Comparison of ENCODE assay signal across 20 cellular contexts in the genomic region with DNA sequence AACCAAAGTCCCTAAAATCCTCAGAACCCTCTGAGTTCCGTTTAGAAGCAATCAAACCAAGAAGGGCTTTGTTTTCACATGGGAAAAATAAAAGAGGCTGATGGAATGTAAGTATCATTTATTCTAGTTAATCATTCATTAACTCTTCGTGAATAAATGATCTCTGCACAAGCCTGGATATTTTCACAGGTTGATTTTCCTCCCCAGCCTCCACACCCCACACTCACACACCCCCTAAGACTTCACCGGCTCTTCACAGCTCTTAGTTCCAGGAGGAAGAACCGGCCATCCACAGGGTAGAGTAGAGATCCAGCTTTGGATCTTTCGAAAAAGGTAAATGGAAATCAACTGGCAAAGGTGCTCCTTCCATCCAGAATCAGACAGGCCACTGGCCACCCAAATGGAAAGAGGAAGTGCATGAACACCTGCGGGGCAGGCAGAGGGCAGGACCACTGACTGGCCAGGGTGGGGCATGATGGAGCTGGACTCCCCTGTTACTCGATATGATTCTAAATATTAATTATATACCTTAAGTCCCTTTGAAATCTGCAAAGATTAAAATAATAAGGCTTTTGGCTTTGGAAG. TPM values are rescaled to one million over a fixed set of nuclear protein-coding genes. Genes with fewer than 3 reads are reported as not detected.
A peak's percentile ranks its signal among the peaks of the same experiment; 100 is the strongest.
DNase-seq lines count a peak whose midpoint lies in the region; ATAC-seq and TF ChIP-seq lines count a peak whose summit lies in the region.
"Had no signal": no experiment of that assay in that cellular context is flagged by ENCODE, and none has a peak within 500 bp of the region (broad histone marks: within the 10 kb centered on the region; RNA-seq: fewer than 3 reads in every experiment).

No MANE protein-coding gene starts in this region.

- peaks cover 23% of the 10 kb centered on the region for H4K20me1 ChIP-seq in GM23248 (ENCODE audit: insufficient read depth)

- 80 to 86% methylated on average over 7 of the region's 7 CpGs for WGBS in GM23248 (ENCODE audit: low coverage in 1 of 2, low lambda C conversion rate in 2 of 2, missing lambda C conversion rate in 2 of 2), 2 experiments
- 82 to 83% methylated on average over 6 to 7 of the region's 7 CpGs for WGBS in esophagus squamous epithelium, 2 donors

- H3K4me2 ChIP-seq in GM23248 (ENCODE audit: unreplicated experiment), result no peak overlapping the region

- TF ChIP-seq CTCF in HFFc6 (IDR thresholded peaks at IDR 0.05) (no peak), chondrocyte (IDR thresholded peaks at IDR 0.05) (no peak), mesothelial cell of epicardium (IDR thresholded peaks at IDR 0.05; ENCODE audit: unreplicated experiment) (no peak), esophagus squamous epithelium (IDR thresholded peaks at IDR 0.05) (no peak)

- no peak overlapping the region for H2AFZ ChIP-seq in GM23248

- H3K9me3 Mint-ChIP-seq in HFFc6 (peaks cover 3% of the 10 kb centered on the region), chondrocyte (ENCODE audit: low read depth) (peaks cover 2% of the 10 kb centered on the region), mesothelial cell of epicardium (peaks cover 3% of the 10 kb centered on the region)
- H3K9me3 Mint-ChIP-seq: activated CD4-positive, alpha-beta memory T cell treated with anti-CD3 and anti-CD28 coated beads, Interleukin-2, amount 10 ng/mL, durations not matched to agents 7 days and 5 days; natural killer cell had no signal

- H3K9me3 ChIP-seq in GM23248 (ENCODE audit: low read depth) (no peaks in the 10 kb centered on the region), T-helper 17 cell (ENCODE audit: control insufficient read depth, low read length, poor library complexity, severe bottlenecking) (no peaks in the 10 kb centered on the region), esophagus squamous epithelium (no peaks in the 10 kb centered on the region)
- H3K9me3 ChIP-seq: left lung, Peyer's patch had no signal

- intact Hi-C loops in esophagus squamous epithelium (cut with DNase I), result no loop called here

- DNase-seq in HFFc6, result no peak
- no peak for DNase-seq in chondrocyte (ENCODE audit: low spot score)
- DNase-seq in mesothelial cell of epicardium (ENCODE audit: low spot score in 2 of 2, unreplicated experiment in 2 of 2), result no peak
- DNase-seq in substantia nigra (lab: John Stamatoyannopoulos, UW), result no peak
- no peak for DNase-seq in GM23248
- no peak for DNase-seq in T-helper 17 cell
- DNase-seq in HT-29 (ENCODE audit: low spot score), result no peak
- no peak for DNase-seq in esophagus squamous epithelium (lab: John Stamatoyannopoulos, UW)
- DNase-seq: activated CD4-positive, alpha-beta memory T cell treated with anti-CD3 and anti-CD28 coated beads, Interleukin-2, amount 10 ng/mL, durations not matched to agents 7 days and 5 days; amniotic stem cell; dermis blood vessel endothelial cell; KBM-7; left lung; natural killer cell; NCI-H1092; NCI-H69; Peyer's patch; stimulated activated CD8-positive, alpha-beta memory T cell treated with anti-CD3 and anti-CD28 coated beads, Interleukin-4, amount 100 ng/mL, for 48 hours; SW 1271 had no signal

- H3K4me1 Mint-ChIP-seq in HFFc6 (ENCODE audit: low read depth) (peaks cover 100% of the 10 kb centered on the region), chondrocyte (ENCODE audit: low read depth) (peaks cover 100% of the 10 kb centered on the region), mesothelial cell of epicardium (peaks cover 63% of the 10 kb centered on the region), T-helper 17 cell (peaks cover 7% of the 10 kb centered on the region)
- H3K4me1 Mint-ChIP-seq: natural killer cell had no signal

- no peak overlapping the region for H3K9ac ChIP-seq in GM23248

- no peaks in the 10 kb centered on the region for H3K27me3 ChIP-seq in GM23248 (replicated peaks; ENCODE audit: insufficient read depth)
- no peaks in the 10 kb centered on the region for H3K27me3 ChIP-seq in esophagus squamous epithelium
- H3K27me3 ChIP-seq: esophagus muscularis mucosa, left lung, Peyer's patch had no signal

- H3K4me3 Mint-ChIP-seq in HFFc6, result peak overlapping the region; percentile 62
- peak overlapping the region; percentile 47 for H3K4me3 Mint-ChIP-seq in chondrocyte (ENCODE audit: unreplicated experiment)
- H3K4me3 Mint-ChIP-seq in mesothelial cell of epicardium, result no peak overlapping the region
- H3K4me3 Mint-ChIP-seq in T-helper 17 cell, result no peak overlapping the region
- H3K4me3 Mint-ChIP-seq: activated CD4-positive, alpha-beta memory T cell treated with anti-CD3 and anti-CD28 coated beads, Interleukin-2, amount 10 ng/mL, durations not matched to agents 7 days and 5 days; natural killer cell had no signal

- H3K27me3 Mint-ChIP-seq in HFFc6 (ENCODE audit: insufficient read depth), result no peaks in the 10 kb centered on the region; the same call in 1 of the 2 replicates
- H3K27me3 Mint-ChIP-seq in chondrocyte (ENCODE audit: low read depth), result no peaks in the 10 kb centered on the region
- H3K27me3 Mint-ChIP-seq in mesothelial cell of epicardium (ENCODE audit: low read depth), result no peaks in the 10 kb centered on the region
- no peaks in the 10 kb centered on the region for H3K27me3 Mint-ChIP-seq in T-helper 17 cell
- H3K27me3 Mint-ChIP-seq: activated CD4-positive, alpha-beta memory T cell treated with anti-CD3 and anti-CD28 coated beads, Interleukin-2, amount 10 ng/mL, durations not matched to agents 7 days and 5 days had no signal

- H3K4me1 ChIP-seq in GM23248 (ENCODE audit: insufficient read depth), result peaks cover 39% of the 10 kb centered on the region
- peaks cover 0 to 46% (median 9%) of the 10 kb centered on the region in 3 donors for H3K4me1 ChIP-seq in esophagus squamous epithelium

- H3K36me3 ChIP-seq in GM23248 (ENCODE audit: low read depth) (peaks cover 24% of the 10 kb centered on the region), esophagus squamous epithelium (peaks cover 0 to 20% (median 0%) of the 10 kb centered on the region in 3 donors)
- H3K36me3 ChIP-seq: Peyer's patch had no signal

- no peak for ATAC-seq in T-helper 17 cell
- ATAC-seq: natural killer cell had no signal

- H3K27ac ChIP-seq in substantia nigra (ENCODE audit: low read depth, low read length, poor library complexity, severe bottlenecking) (peak overlapping the region; percentile 94), GM23248 (no peak overlapping the region), esophagus squamous epithelium (peak overlapping the region in 2 of 4 donors; percentile 34)

- H3K27ac Mint-ChIP-seq in HFFc6 (peak overlapping the region; percentile 90), chondrocyte (ENCODE audit: unreplicated experiment) (peak overlapping the region; percentile 97), mesothelial cell of epicardium (peak overlapping the region; percentile 90), T-helper 17 cell (no peak overlapping the region)
- H3K27ac Mint-ChIP-seq: activated CD4-positive, alpha-beta memory T cell treated with anti-CD3 and anti-CD28 coated beads, Interleukin-2, amount 10 ng/mL, durations not matched to agents 7 days and 5 days; natural killer cell had no signal

- peaks cover 8% of the 10 kb centered on the region; the same call in 1 of the 2 replicates for H3F3A ChIP-seq in GM23248 (ENCODE audit: insufficient read depth)

- no peak overlapping the region for H3K4me3 ChIP-seq in GM23248
- H3K4me3 ChIP-seq in esophagus squamous epithelium, result no peak overlapping the region
- H3K4me3 ChIP-seq: esophagus muscularis mucosa, left lung, Peyer's patch had no signal

- peaks cover 100% of the 10 kb centered on the region for H3K79me2 ChIP-seq in GM23248 (ENCODE audit: insufficient read depth)

- in situ Hi-C loops in GM23248 (cut with MboI), result no loop called here

- TF ChIP-seq POLR2A in esophagus squamous epithelium (IDR thresholded peaks at IDR 0.05), result no peak

- H3K36me3 Mint-ChIP-seq in HFFc6 (ENCODE audit: low read depth), result peaks cover 70% of the 10 kb centered on the region
- peaks cover 52% of the 10 kb centered on the region for H3K36me3 Mint-ChIP-seq in chondrocyte (ENCODE audit: low read depth)
- peaks cover 42% of the 10 kb centered on the region for H3K36me3 Mint-ChIP-seq in mesothelial cell of epicardium
- no peaks in the 10 kb centered on the region for H3K36me3 Mint-ChIP-seq in T-helper 17 cell (ENCODE audit: low read depth)
- H3K36me3 Mint-ChIP-seq: natural killer cell had no signal

- H3K9me2 ChIP-seq in GM23248 (ENCODE audit: insufficient read depth), result no peaks in the 10 kb centered on the region

RNA-seq across cellular contexts. Expression of a gene that starts 10.0 kb away (rescaled TPM):
- total RNA-seq in HFFc6 (2021; fragmentation: NEBNext Ultra II Directional; extraction: Animal tissue kit (Norgen Biotek cat#: 25700)), result 100 to 1,000 TPM in 1 of 6 experiments, 10 to 100 TPM in 5; 72.4 to 118 (median 88.4) TPM
- total RNA-seq in chondrocyte (474 to 505 TPM (median 492 TPM) in 3 replicates), mesothelial cell of epicardium (143 to 151 TPM (median 149 TPM) in 3 replicates), T-helper 17 cell (10 to 100 TPM in 1 of 2 donors, 1 to 10 TPM in 1; 3.7 to 20.6 TPM), esophagus squamous epithelium (10 to 100 TPM; 18.5 to 28.8 (median 21.6) TPM)
- 108 and 123 TPM in 2 replicates for total RNA-seq in GM23248 (2014; rRNA removed; shearing (Covaris generic))
- 76.2 and 79.5 TPM in 2 replicates for polyA plus RNA-seq in GM23248 (2016; fragmentation: Nextera tagmentation; extraction: Ambion mirVana)
- 29.7 and 35.0 TPM in 2 replicates for total RNA-seq in HT-29 (2014; rRNA removed; shearing (Covaris generic))

Comparison
In these comparisons a context has a peak if more than half of its experiments do, and no peak if none do; other contexts are left out.
1. H3K4me3 Mint-ChIP-seq: peak in HFFc6 (single experiment) and chondrocyte (single experiment); none in mesothelial cell of epicardium (single experiment) and T-helper 17 cell (single experiment).